27 cellular contexts compared by ENCODE assay signal in genomic region chr18:79260023-79260422, GRCh38.
DNase-seq lines count a peak whose midpoint lies in the region; ATAC-seq, FAIRE-seq and TF ChIP-seq lines count a peak whose summit lies in the region.
"Had no signal": no experiment of that assay in that cellular context is flagged by ENCODE, and none has a peak within 500 bp of the region (broad histone marks: within the 10 kb centered on the region; RNA-seq: fewer than 3 reads in every experiment).

No MANE protein-coding gene starts in this region.

- H3K9me3 Mint-ChIP-seq in neural crest cell: no peaks in the 10 kb centered on the region

- H3K27me3 ChIP-seq in psoas muscle (ENCODE audit: insufficient read depth in 3 of 3, low read length in 2 of 3): no peaks in the 10 kb centered on the region
- H3K27me3 ChIP-seq: ascending aorta, gastrocnemius medialis, pancreas, right atrium auricular region, vagina had no signal

- H3K27me3 Mint-ChIP-seq in neural crest cell (ENCODE audit: low read depth): no peaks in the 10 kb centered on the region
- H3K27me3 Mint-ChIP-seq: activated naive CD4-positive, alpha-beta T cell treated with anti-CD3 and anti-CD28 coated beads, Interleukin-2, amount 50 U/mL, for 24 hours; CD4-positive, CD25-positive, alpha-beta regulatory T cell had no signal

- H3K4me1 Mint-ChIP-seq in neural crest cell: peaks cover 54% of the 10 kb centered on the region
- H3K4me1 Mint-ChIP-seq: activated naive CD4-positive, alpha-beta T cell treated with anti-CD3 and anti-CD28 coated beads, Interleukin-2, amount 50 U/mL, for 24 hours; mesothelial cell of epicardium had no signal

- H3K27ac Mint-ChIP-seq in neural crest cell (ENCODE audit: unreplicated experiment): peak overlapping the region; percentile 96
- H3K27ac Mint-ChIP-seq: activated naive CD4-positive, alpha-beta T cell treated with anti-CD3 and anti-CD28 coated beads, Interleukin-2, amount 50 U/mL, for 24 hours; CD4-positive, CD25-positive, alpha-beta regulatory T cell; mesothelial cell of epicardium had no signal

- FAIRE-seq in GM18507 (lab: Jason Lieb, UNC): peak; percentile 69
- FAIRE-seq: pancreas had no signal

- H3K36me3 ChIP-seq in psoas muscle (ENCODE audit: insufficient read depth in 1 of 2, low read depth in 1 of 2): peaks cover 0 to 8% of the 10 kb centered on the region in 2 donors
- H3K36me3 ChIP-seq: gastrocnemius medialis, right atrium auricular region, vagina had no signal

- ATAC-seq in GM21619 (IDR thresholded peaks at IDR 0.05; ENCODE audit: unreplicated experiment) (peak; percentile 40), psoas muscle (no peak)
- ATAC-seq: gastrocnemius medialis, left lobe of liver, natural killer cell, pancreas had no signal

- H3K27ac ChIP-seq in psoas muscle: no peak overlapping the region
- H3K27ac ChIP-seq: ascending aorta, gastrocnemius medialis, pancreas, right atrium auricular region, RWPE1, vagina, VCaP had no signal

- intact Hi-C loops in psoas muscle (cut with DNase I): no loop called here

- H3K4me1 ChIP-seq in psoas muscle: no peaks in the 10 kb centered on the region
- H3K4me1 ChIP-seq: ascending aorta, gastrocnemius medialis, pancreas, vagina had no signal

- DNase-seq in GM18507 (ENCODE audit: extremely low spot score, insufficient read length, low read depth) (no peak), NCI-H748 (lab: John Stamatoyannopoulos, UW; ENCODE audit: unreplicated experiment) (peak; percentile 95), neural crest cell (ENCODE audit: low read depth, low spot score) (no peak), NCI-H2107 treated with DMSO at 0.1 percent for 48 hours (lab: John Stamatoyannopoulos, UW; ENCODE audit: unreplicated experiment) (no peak), NCI-H128 (lab: John Stamatoyannopoulos, UW; ENCODE audit: unreplicated experiment) (no peak), psoas muscle (no peak)
- DNase-seq: activated CD4-positive, alpha-beta T cell treated with anti-CD3 and anti-CD28 coated beads, Interleukin-2, amount 50 U/mL, for 1 hour; CD4-positive, CD25-positive, alpha-beta regulatory T cell; gastrocnemius medialis; H7; hypothalamus; natural killer cell; NCI-H1105; NCI-H524; pancreas; SK-N-SH; stimulated activated CD4-positive, alpha-beta T cell treated with anti-CD3 and anti-CD28 coated beads, Interleukin-4, amount 100 ng/mL, for 1 hour; stimulated activated naive CD4-positive, alpha-beta T cell had no signal

- H3K36me3 Mint-ChIP-seq in neural crest cell (ENCODE audit: low read depth): peaks cover 21% of the 10 kb centered on the region

- no peak overlapping the region for H3K4me3 ChIP-seq in psoas muscle
- H3K4me3 ChIP-seq: ascending aorta, gastrocnemius medialis, pancreas, right atrium auricular region, vagina had no signal

- TF ChIP-seq CTCF in neural crest cell (conservative IDR thresholded peaks at IDR 0.05) (no peak), psoas muscle (IDR thresholded peaks at IDR 0.05) (no peak)

- H3K9me3 ChIP-seq in psoas muscle: no peaks in the 10 kb centered on the region
- H3K9me3 ChIP-seq: ascending aorta, gastrocnemius medialis, pancreas, right atrium auricular region, SK-N-SH, vagina had no signal

- WGBS in psoas muscle, 3 donors: 90 to 94% (median 92%) methylated on average over 8 of the region's 8 CpGs

- H3K4me3 Mint-ChIP-seq in neural crest cell: no peak overlapping the region
- H3K4me3 Mint-ChIP-seq: activated naive CD4-positive, alpha-beta T cell treated with anti-CD3 and anti-CD28 coated beads, Interleukin-2, amount 50 U/mL, for 24 hours; CD4-positive, CD25-positive, alpha-beta regulatory T cell; mesothelial cell of epicardium; natural killer cell had no signal
